8 cellular contexts compared by ENCODE assay signal in genomic region chr7:101251871-101252659, GRCh38. TPM values are rescaled to one million over a fixed set of nuclear protein-coding genes. Genes with fewer than 3 reads are reported as not detected.
DNase-seq lines count a peak whose midpoint lies in the region; ATAC-seq lines count a peak whose summit lies in the region.

No MANE protein-coding gene starts in this region.

- peak overlapping the region; percentile 85 for H3K27ac ChIP-seq in effector memory CD4-positive, alpha-beta T cell (ENCODE audit: insufficient read depth, low read length, poor library complexity, severe bottlenecking)

- no peaks in the 10 kb centered on the region for H3K36me3 ChIP-seq in effector memory CD4-positive, alpha-beta T cell (ENCODE audit: control insufficient read depth, insufficient read depth, low read length)

- H3K27me3 ChIP-seq in effector memory CD4-positive, alpha-beta T cell (replicated peaks; ENCODE audit: control insufficient read depth, insufficient read depth, low read length, poor library complexity, severe bottlenecking): no peaks in the 10 kb centered on the region

- H3K9me3 ChIP-seq in effector memory CD4-positive, alpha-beta T cell (ENCODE audit: control insufficient read depth, low read length): no peaks in the 10 kb centered on the region

- H3K4me3 ChIP-seq in effector memory CD4-positive, alpha-beta T cell (ENCODE audit: insufficient read depth, low read depth, low read length, poor library complexity, severe bottlenecking): peak overlapping the region; percentile 91

- peak; percentile 98 for ATAC-seq in GM21367 (IDR thresholded peaks at IDR 0.05; ENCODE audit: unreplicated experiment)

- peak; percentile 95 for DNase-seq in COR-L47 (lab: John Stamatoyannopoulos, UW)
- peak; percentile 96 for DNase-seq in HT1080 (ENCODE audit: low read depth)
- peak; percentile 99 for DNase-seq in NOMO-1 (lab: John Stamatoyannopoulos, UW; ENCODE audit: unreplicated experiment in 2 of 2)
- peak; percentile 93 to 98 (median 94) for DNase-seq in activated CD8-positive, alpha-beta memory T cell treated with anti-CD3 and anti-CD28 coated beads for 48 hours (ENCODE audit: low read depth in 2 of 3, low spot score in 2 of 3)
- peak; percentile 91 to 97 (median 97) for DNase-seq in effector memory CD4-positive, alpha-beta T cell
- DNase-seq in lung microvascular endothelial cell (ENCODE audit: low read depth in 2 of 2): peak; percentile 99
- peak; percentile 97 to 99 (median 98) for DNase-seq in stimulated activated CD4-positive, alpha-beta T cell treated with anti-CD3 and anti-CD28 coated beads, TNF-alpha, amount 100 ng/mL, for 4 hours (ENCODE audit: low read depth in 3 of 3)

- H3K4me1 ChIP-seq in effector memory CD4-positive, alpha-beta T cell (ENCODE audit: control insufficient read depth, insufficient read depth, low read length, poor library complexity, severe bottlenecking): peaks cover 13% of the 10 kb centered on the region

RNA-seq across cellular contexts. Expression of gene FIS1, which starts 7.2 kb away (rescaled TPM):
- total RNA-seq in HT1080 (2014; rRNA removed; shearing (Covaris generic)): 137 and 211 TPM in 2 replicates
- polyA plus RNA-seq in HT1080 (2015; cell fraction: cytosol; rRNA removed): 152 and 178 TPM in 2 replicates
- polyA plus RNA-seq in HT1080 (2015; cell fraction: nucleus; rRNA removed): 90.4 and 105 TPM in 2 replicates
- 151 and 158 TPM in 2 replicates for total RNA-seq in lung microvascular endothelial cell

RNA-seq across cellular contexts. Expression of gene CLDN15, which starts 14.5 kb away (rescaled TPM):
- 7.5 and 10.6 TPM in 2 replicates for total RNA-seq in HT1080 (2014; rRNA removed; shearing (Covaris generic))
- polyA plus RNA-seq in HT1080 (2015; cell fraction: cytosol; rRNA removed): 5.0 and 6.6 TPM in 2 replicates
- polyA plus RNA-seq in HT1080 (2015; cell fraction: nucleus; rRNA removed): 33.6 and 51.2 TPM in 2 replicates
- total RNA-seq in lung microvascular endothelial cell: 1.3 and 3.2 TPM in 2 replicates

RNA-seq across cellular contexts. Expression of gene ZNHIT1, which starts 34.1 kb away (rescaled TPM):
- 148 and 157 TPM in 2 replicates for total RNA-seq in HT1080 (2014; rRNA removed; shearing (Covaris generic))
- polyA plus RNA-seq in HT1080 (2015; cell fraction: cytosol; rRNA removed): 63.8 and 73.4 TPM in 2 replicates
- 56.3 and 61.0 TPM in 2 replicates for polyA plus RNA-seq in HT1080 (2015; cell fraction: nucleus; rRNA removed)
- total RNA-seq in lung microvascular endothelial cell: 74.6 and 82.6 TPM in 2 replicates

RNA-seq across cellular contexts. Expression of gene PLOD3, which starts 34.7 kb away (rescaled TPM):
- 90.0 and 102 TPM in 2 replicates for total RNA-seq in HT1080 (2014; rRNA removed; shearing (Covaris generic))
- 117 and 118 TPM in 2 replicates for polyA plus RNA-seq in HT1080 (2015; cell fraction: cytosol; rRNA removed)
- polyA plus RNA-seq in HT1080 (2015; cell fraction: nucleus; rRNA removed): 348 and 406 TPM in 2 replicates
- 34.4 and 38.3 TPM in 2 replicates for total RNA-seq in lung microvascular endothelial cell

RNA-seq across cellular contexts. Expression of gene MOGAT3, which starts 51.2 kb away (rescaled TPM):
- 0.21 TPM in 1 of 2 replicates, not detected in the other for total RNA-seq in HT1080 (2014; rRNA removed; shearing (Covaris generic))
- not detected in 2 replicates for polyA plus RNA-seq in HT1080 (2015; cell fraction: cytosol; rRNA removed)
- not detected in 2 replicates for polyA plus RNA-seq in HT1080 (2015; cell fraction: nucleus; rRNA removed)
- total RNA-seq in lung microvascular endothelial cell: not detected in 2 replicates

Comparison
In these comparisons a context has a peak if more than half of its experiments do, and no peak if none do; other contexts are left out.
1. Peak in every context shown above with its lines: DNase-seq, ATAC-seq, H3K4me3 ChIP-seq and H3K27ac ChIP-seq.